Comparison of ENCODE assay signal across 10 cellular contexts in the genomic region with DNA sequence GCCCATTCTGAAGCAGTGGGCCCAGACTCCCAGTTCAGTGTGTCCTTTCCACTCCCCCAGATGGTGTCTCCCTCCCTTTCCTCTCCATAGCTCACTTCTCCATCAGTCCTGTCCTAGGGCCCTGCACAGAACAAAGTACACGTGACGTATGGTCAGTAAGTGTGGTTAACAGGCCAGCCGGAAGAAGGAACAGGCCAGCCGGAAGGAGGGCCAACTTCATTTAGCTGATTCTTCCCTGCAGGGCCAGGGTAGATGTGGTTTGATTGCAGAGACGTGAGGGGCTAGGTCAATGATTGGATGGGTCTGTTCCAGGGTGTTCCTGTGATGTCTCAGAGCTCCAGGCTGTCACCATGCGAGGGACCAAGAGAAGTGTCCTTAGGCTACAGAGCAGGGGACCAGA. TPM values are rescaled to one million over a fixed set of nuclear protein-coding genes. Genes with fewer than 3 reads are reported as not detected.
"Had no signal": no experiment of that assay in that cellular context is flagged by ENCODE, and none has a peak within 500 bp of the region (broad histone marks: within the 10 kb centered on the region; RNA-seq: fewer than 3 reads in every experiment).

No MANE protein-coding gene starts in this region.

- H3K4me1 ChIP-seq: HAP-1 had no signal

- H3K36me3 ChIP-seq: HAP-1 had no signal

- ATAC-seq: HCT116 had no signal

- H3K9me3 ChIP-seq: HAP-1 had no signal

- H3K27ac ChIP-seq: GM23248, HL-60 had no signal

- DNase-seq: GM23248, GOT3, H7, KG1 had no signal

- H3K4me3 ChIP-seq: GM23248, HAP-1 had no signal

RNA-seq across cellular contexts. Expression of gene SPPL2C, which starts 28.9 kb away (rescaled TPM):
- total RNA-seq: GM23248, H4, H7, HT1080 had no signal
- polyA plus RNA-seq: GM23248, IgD-negative memory B cell had no signal

RNA-seq across cellular contexts. Expression of gene CRHR1, which starts 31.6 kb away (rescaled TPM):
- total RNA-seq: GM23248, HT1080 had no signal
- polyA plus RNA-seq: GM23248, IgD-negative memory B cell had no signal
